In the genomic region with DNA sequence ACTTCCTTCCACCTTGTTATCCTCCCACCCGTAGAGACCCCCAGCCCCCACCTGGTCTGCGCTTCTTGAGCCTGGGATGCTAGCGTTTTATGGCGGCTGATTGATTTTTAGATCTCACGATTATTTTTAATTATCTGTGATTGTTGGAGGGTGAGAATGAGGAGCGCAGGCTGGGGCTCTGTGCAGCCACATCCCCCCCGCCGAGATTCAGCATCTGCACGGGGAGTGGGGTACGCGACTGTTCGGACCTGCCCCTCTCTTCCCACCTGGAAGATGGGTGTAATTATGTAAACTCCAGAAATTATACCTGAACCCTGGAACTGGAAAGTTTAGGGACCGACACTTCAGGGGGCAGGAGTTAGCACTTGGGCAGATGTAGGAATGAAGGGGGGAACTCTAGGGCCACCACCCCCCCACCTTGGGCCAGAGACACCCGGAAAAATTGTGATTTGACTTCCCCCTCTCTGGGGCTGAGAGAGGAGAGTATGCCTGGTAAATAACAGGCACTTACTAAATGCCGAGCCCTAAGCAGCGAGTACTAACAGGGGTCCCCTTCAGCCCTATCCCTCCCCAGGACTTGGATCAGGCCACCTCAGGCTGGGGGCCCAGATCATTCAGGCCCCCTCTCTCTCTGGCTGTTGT, we compare ENCODE assay signal across 28 cellular contexts. TPM values are rescaled to one million over a fixed set of nuclear protein-coding genes. Genes with fewer than 3 reads are reported as not detected.
"Had no signal": no experiment of that assay in that cellular context is flagged by ENCODE, and none has a peak within 500 bp of the region (broad histone marks: within the 10 kb centered on the region; RNA-seq: fewer than 3 reads in every experiment).

No MANE protein-coding gene starts in this region.

- H3K9me3 ChIP-seq: colonic mucosa, neutrophil, pancreas, upper lobe of left lung had no signal

- H3K4me3 Mint-ChIP-seq: activated CD4-positive, alpha-beta T cell treated with anti-CD3 and anti-CD28 coated beads, Interleukin-2, amount 10 ng/mL, durations not matched to agents 7 days and 5 days; activated CD8-positive, alpha-beta T cell treated with anti-CD3 and anti-CD28 coated beads for 36 hours; activated T-helper 1 cell treated with anti-CD3 and anti-CD28 coated beads, Interleukin-12 subunit alpha, Interleukin-12 subunit beta, Interleukin-2, Interleukin-4 antibody, amounts not matched to agents 30 ng/mL and 10 ng/mL and 1 ng/mL, durations not matched to agents 14 hours and 24 hours and 36 hours; mesothelial cell of epicardium; natural killer cell treated with Interleukin-12 subunit alpha and Interleukin-12 subunit beta and Interleukin-15 and Interleukin-18, amount 100 ng/mL, for 72 hours had no signal

- H3K36me3 Mint-ChIP-seq: activated naive CD4-positive, alpha-beta T cell treated with anti-CD3 and anti-CD28 coated beads, Interleukin-2, amount 50 U/mL, for 72 hours; mesothelial cell of epicardium; natural killer cell treated with Interleukin-12 subunit alpha and Interleukin-12 subunit beta and Interleukin-15 and Interleukin-18, amount 100 ng/mL, for 72 hours had no signal

- H3K9me3 Mint-ChIP-seq: activated CD4-positive, alpha-beta T cell treated with anti-CD3 and anti-CD28 coated beads, Interleukin-2, amount 10 ng/mL, durations not matched to agents 7 days and 5 days; activated CD8-positive, alpha-beta T cell treated with anti-CD3 and anti-CD28 coated beads for 36 hours; activated naive CD4-positive, alpha-beta T cell treated with anti-CD3 and anti-CD28 coated beads, Interleukin-2, amount 50 U/mL, for 72 hours; activated T-helper 1 cell treated with anti-CD3 and anti-CD28 coated beads, Interleukin-12 subunit alpha, Interleukin-12 subunit beta, Interleukin-2, Interleukin-4 antibody, amounts not matched to agents 30 ng/mL and 10 ng/mL and 1 ng/mL, durations not matched to agents 14 hours and 24 hours and 36 hours; effector memory CD8-positive, alpha-beta T cell; mesothelial cell of epicardium; natural killer cell treated with Interleukin-12 subunit alpha and Interleukin-12 subunit beta and Interleukin-15 and Interleukin-18, amount 100 ng/mL, for 72 hours had no signal

- H3K27ac ChIP-seq: brain microvascular endothelial cell, colonic mucosa, dorsolateral prefrontal cortex, hepatocyte, neutrophil, pancreas, upper lobe of left lung had no signal

- H3K79me2 ChIP-seq: hepatocyte had no signal

- H3K36me3 ChIP-seq: brain microvascular endothelial cell, colonic mucosa, neutrophil, pancreas, upper lobe of left lung had no signal

- H2AFZ ChIP-seq: hepatocyte had no signal

- H3K4me2 ChIP-seq: hepatocyte had no signal

- H3K4me3 ChIP-seq: colonic mucosa, dorsolateral prefrontal cortex, hepatocyte, pancreas, upper lobe of left lung had no signal

- H3K27ac Mint-ChIP-seq: activated CD4-positive, alpha-beta T cell treated with anti-CD3 and anti-CD28 coated beads, Interleukin-2, amount 10 ng/mL, durations not matched to agents 7 days and 5 days; activated CD8-positive, alpha-beta T cell treated with anti-CD3 and anti-CD28 coated beads for 36 hours; activated naive CD4-positive, alpha-beta T cell treated with anti-CD3 and anti-CD28 coated beads, Interleukin-2, amount 50 U/mL, for 72 hours; activated T-helper 1 cell treated with anti-CD3 and anti-CD28 coated beads, Interleukin-12 subunit alpha, Interleukin-12 subunit beta, Interleukin-2, Interleukin-4 antibody, amounts not matched to agents 30 ng/mL and 10 ng/mL and 1 ng/mL, durations not matched to agents 14 hours and 24 hours and 36 hours; effector memory CD8-positive, alpha-beta T cell; mesothelial cell of epicardium; natural killer cell treated with Interleukin-12 subunit alpha and Interleukin-12 subunit beta and Interleukin-15 and Interleukin-18, amount 100 ng/mL, for 72 hours had no signal

- ATAC-seq: activated CD4-positive, CD25-positive, alpha-beta regulatory T cell treated with anti-CD3 and anti-CD28 coated beads, Interleukin-2, amount 50 U/mL, for 24 hours; activated CD8-positive, alpha-beta T cell treated with anti-CD3 and anti-CD28 coated beads for 36 hours; activated naive CD4-positive, alpha-beta T cell treated with anti-CD3 and anti-CD28 coated beads, Interleukin-2, amount 50 U/mL, for 72 hours; effector memory CD8-positive, alpha-beta T cell; esophagus mucosa; left ventricle myocardium superior; natural killer cell treated with Interleukin-12 subunit alpha and Interleukin-12 subunit beta and Interleukin-15 and Interleukin-18, amount 100 ng/mL, for 72 hours; pancreas; right cardiac atrium; stimulated activated naive CD8-positive, alpha-beta T cell treated with anti-CD3 and anti-CD28 coated beads, Interleukin-15, Interleukin-2, amounts not matched to agents 100 U/mL and 50 U/mL, for 24 hours had no signal

- DNase-seq: activated CD4-positive, alpha-beta T cell treated with anti-CD3 and anti-CD28 coated beads, Interleukin-2, amount 10 ng/mL, durations not matched to agents 7 days and 5 days; activated CD8-positive, alpha-beta T cell treated with anti-CD3 and anti-CD28 coated beads for 36 hours; activated gamma-delta T cell; aorta; brain microvascular endothelial cell; central memory CD4-positive, alpha-beta T cell; colonic mucosa; dorsolateral prefrontal cortex; effector memory CD8-positive, alpha-beta T cell; foreskin melanocyte; left ventricle myocardium superior; mammary epithelial cell; pancreas; stimulated activated CD4-positive, alpha-beta T cell treated with anti-CD3 and anti-CD28 coated beads, Interleukin-4, amount 100 ng/mL, for 24 hours; stimulated activated naive CD8-positive, alpha-beta T cell treated with anti-CD3 and anti-CD28 coated beads, Interleukin-15, Interleukin-2, amounts not matched to agents 100 U/mL and 50 U/mL, for 24 hours; upper lobe of left lung had no signal

RNA-seq across cellular contexts. Expression of gene ONECUT3, which starts 1.8 kb away (rescaled TPM):
- total RNA-seq: activated CD4-positive, alpha-beta T cell treated with anti-CD3 and anti-CD28 coated beads, Interleukin-2, amount 10 ng/mL, durations not matched to agents 7 days and 5 days; activated CD8-positive, alpha-beta T cell treated with anti-CD3 and anti-CD28 coated beads for 36 hours; activated naive CD4-positive, alpha-beta T cell treated with anti-CD3 and anti-CD28 coated beads, Interleukin-2, amount 50 U/mL, for 72 hours; activated T-helper 1 cell treated with anti-CD3 and anti-CD28 coated beads, Interleukin-12 subunit alpha, Interleukin-12 subunit beta, Interleukin-2, Interleukin-4 antibody, amounts not matched to agents 30 ng/mL and 10 ng/mL and 1 ng/mL, durations not matched to agents 14 hours and 24 hours and 36 hours; aorta; dorsolateral prefrontal cortex; endothelial cell of umbilical vein; esophagus mucosa; left ventricle myocardium superior; mesothelial cell of epicardium; natural killer cell treated with Interleukin-12 subunit alpha and Interleukin-12 subunit beta and Interleukin-15 and Interleukin-18, amount 100 ng/mL, for 72 hours; pulmonary artery endothelial cell; right cardiac atrium; subcutaneous adipose tissue; upper lobe of left lung had no signal
